In the genomic region with DNA sequence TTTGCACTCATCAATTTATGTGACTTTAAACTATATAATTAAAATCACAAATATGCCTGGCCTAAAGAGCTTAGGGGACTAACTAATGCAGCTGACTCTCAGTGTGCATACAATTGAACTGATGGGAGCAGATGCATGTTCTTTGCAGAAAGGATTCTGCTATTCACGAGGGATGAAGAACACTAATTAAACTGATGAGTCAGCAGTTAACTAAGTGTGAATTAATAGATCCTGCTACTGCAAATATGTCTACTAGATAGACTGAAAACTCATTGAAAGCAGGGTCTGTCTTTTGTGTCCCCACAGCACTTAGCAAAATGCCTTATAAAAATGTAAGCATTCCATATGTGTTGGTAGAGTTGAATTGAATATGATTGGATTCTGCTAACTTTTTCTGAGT, we compare ENCODE assay signal across 19 cellular contexts.
DNase-seq lines count a peak whose midpoint lies in the region; ATAC-seq, FAIRE-seq and TF ChIP-seq lines count a peak whose summit lies in the region.
"Had no signal": no experiment of that assay in that cellular context is flagged by ENCODE, and none has a peak within 500 bp of the region (broad histone marks: within the 10 kb centered on the region; RNA-seq: fewer than 3 reads in every experiment).

No MANE protein-coding gene starts in this region.

- no peaks in the 10 kb centered on the region for H3K27me3 ChIP-seq in H1 (replicated peaks in 1 of 4; ENCODE audit: control insufficient read depth in 3 of 4, extremely low read depth in 1 of 4, insufficient read depth in 3 of 4, low read length in 3 of 4)

- H3K18ac ChIP-seq in H1 (ENCODE audit: extremely low read depth, low read length): no peak overlapping the region

- H3K36me3 ChIP-seq in H1 (ENCODE audit: control insufficient read depth in 2 of 4, insufficient read depth in 4 of 4, low read length in 3 of 4): no peaks in the 10 kb centered on the region
- H3K36me3 ChIP-seq: HAP-1 had no signal

- TF ChIP-seq RAD21 in H1 (IDR thresholded peaks at IDR 0.05 in 1 of 2, conservative IDR thresholded peaks at IDR 0.05 in 1 of 2; ENCODE audit: low read depth in 2 of 2, low read length in 2 of 2): no peak

- POLR2A ChIA-PET in H1 (lab: Charles Lee; ENCODE audit: partially characterized antibody): no interaction called here

- no peak overlapping the region for H4K5ac ChIP-seq in H1 (ENCODE audit: insufficient read length, low read depth, low read length)

- H3K9me3 ChIP-seq in H1 (ENCODE audit: insufficient read depth in 2 of 2, low read depth in 1 of 2, low read length in 1 of 2): no peaks in the 10 kb centered on the region
- H3K9me3 ChIP-seq: HAP-1 had no signal

- no peak overlapping the region for H3K9ac ChIP-seq in H1 (replicated peaks in 1 of 4; ENCODE audit: extremely low read depth in 1 of 4, low read depth in 3 of 4, low read length in 3 of 4)

- no peaks in the 10 kb centered on the region for H3K79me1 ChIP-seq in H1 (ENCODE audit: low read depth, low read length)

- H3K23me2 ChIP-seq in H1 (ENCODE audit: low read depth, low read length): no peaks in the 10 kb centered on the region

- H3K4me3 Mint-ChIP-seq in activated T-cell treated with anti-CD3 and anti-CD28 coated beads, Interleukin-2, amount 50 U/mL, for 24 hours: no peak overlapping the region
- H3K4me3 Mint-ChIP-seq: CD4-positive, alpha-beta memory T cell had no signal

- H3K79me2 ChIP-seq in H1 (ENCODE audit: control insufficient read depth in 1 of 2, insufficient read depth in 2 of 2, low read length in 2 of 2): no peaks in the 10 kb centered on the region

- H4K8ac ChIP-seq in H1 (ENCODE audit: extremely low read depth, insufficient read depth, low read length): no peak overlapping the region

- no peak overlapping the region for H3K27ac Mint-ChIP-seq in activated T-cell treated with anti-CD3 and anti-CD28 coated beads, Interleukin-2, amount 50 U/mL, for 24 hours
- H3K27ac Mint-ChIP-seq: CD4-positive, alpha-beta memory T cell had no signal

- no peaks in the 10 kb centered on the region for H3K36me3 Mint-ChIP-seq in activated T-cell treated with anti-CD3 and anti-CD28 coated beads, Interleukin-2, amount 50 U/mL, for 24 hours (ENCODE audit: low read depth)
- H3K36me3 Mint-ChIP-seq: CD4-positive, alpha-beta memory T cell had no signal

- peak; percentile 48 for DNase-seq in NCI-H1694 treated with DMSO at 0.1 percent for 48 hours (lab: John Stamatoyannopoulos, UW)
- DNase-seq in NCI-H1694 (lab: John Stamatoyannopoulos, UW): no peak
- no peak for DNase-seq in GM19239 (ENCODE audit: insufficient read length, low spot score)
- peak; percentile 71 for DNase-seq in NCI-H69 (lab: John Stamatoyannopoulos, UW)
- no peak for DNase-seq in H1 (ENCODE audit: low read depth in 1 of 2, low spot score in 2 of 2)
- no peak for DNase-seq in activated T-cell treated with anti-CD3 and anti-CD28 coated beads, Interleukin-2, amount 50 U/mL, for 24 hours
- no peak for DNase-seq in SW480 (ENCODE audit: low spot score)
- DNase-seq: 8988T; ACHN; AML-193; CD4-positive, alpha-beta memory T cell; DND-41; EL; Kasumi-1; KBM-7 had no signal

- H3K4me1 ChIP-seq in H1 (replicated peaks in 1 of 4; ENCODE audit: control insufficient read depth in 3 of 4, insufficient read depth in 4 of 4, low read length in 3 of 4): no peaks in the 10 kb centered on the region
- H3K4me1 ChIP-seq: HAP-1 had no signal

- peaks cover 49% of the 10 kb centered on the region for H3K27me3 Mint-ChIP-seq in activated T-cell treated with anti-CD3 and anti-CD28 coated beads, Interleukin-2, amount 50 U/mL, for 24 hours

- no peak overlapping the region for H3K14ac ChIP-seq in H1 (ENCODE audit: insufficient read length)

- no peak overlapping the region for H2BK12ac ChIP-seq in H1 (ENCODE audit: low read depth, low read length)

- no peak overlapping the region for H3K27ac ChIP-seq in H1 (ENCODE audit: low read depth, low read length)
- H3K27ac ChIP-seq: C4-2B had no signal

- no peak overlapping the region for H2AFZ ChIP-seq in H1 (ENCODE audit: low read length)

- FAIRE-seq in GM19239 (lab: Jason Lieb, UNC): peak; percentile 70
- no peak for FAIRE-seq in H1 (lab: Jason Lieb, UNC)

- no peak overlapping the region for H3K4me3 ChIP-seq in H1 (ENCODE audit: extremely low read depth in 1 of 4, insufficient read depth in 2 of 4, low read depth in 3 of 4, low read length in 4 of 4)
- H3K4me3 ChIP-seq: GM12878, HAP-1 had no signal

- no peak overlapping the region for H2BK20ac ChIP-seq in H1 (ENCODE audit: low read length)

- H2BK120ac ChIP-seq in H1 (replicated peaks; ENCODE audit: low read depth, low read length): no peak overlapping the region

- H3K4ac ChIP-seq in H1 (replicated peaks; ENCODE audit: insufficient read length, low read depth, low read length): no peak overlapping the region

- no peak overlapping the region for H2BK5ac ChIP-seq in H1 (ENCODE audit: low read depth, low read length)

- no peak overlapping the region for H4K91ac ChIP-seq in H1 (replicated peaks; ENCODE audit: insufficient read length, low read length)

- H3K4me2 ChIP-seq in H1 (ENCODE audit: insufficient read depth in 1 of 2, low read depth in 2 of 2, low read length in 2 of 2): no peak overlapping the region

- H2AK5ac ChIP-seq in H1 (ENCODE audit: low read depth, low read length): no peak overlapping the region

- H3K4me1 Mint-ChIP-seq in activated T-cell treated with anti-CD3 and anti-CD28 coated beads, Interleukin-2, amount 50 U/mL, for 24 hours (ENCODE audit: low read depth): no peaks in the 10 kb centered on the region
- H3K4me1 Mint-ChIP-seq: CD4-positive, alpha-beta memory T cell had no signal

- H3K9me3 Mint-ChIP-seq in activated T-cell treated with anti-CD3 and anti-CD28 coated beads, Interleukin-2, amount 50 U/mL, for 24 hours: no peaks in the 10 kb centered on the region

- TF ChIP-seq EP300 in H1 (IDR thresholded peaks at IDR 0.05; ENCODE audit: borderline replicate concordance in 1 of 2, low read depth in 2 of 2, low read length in 2 of 2): no peak

- H3K23ac ChIP-seq in H1 (ENCODE audit: insufficient read length): no peak overlapping the region

- no peak for TF ChIP-seq POLR2A in H1 (IDR thresholded peaks at IDR 0.05; ENCODE audit: control extremely low read depth in 1 of 2, low read depth in 2 of 2, low read length in 2 of 2)

- no peaks in the 10 kb centered on the region for H4K20me1 ChIP-seq in H1 (replicated peaks in 1 of 2; ENCODE audit: control insufficient read depth in 1 of 2, insufficient read depth in 2 of 2, low read length in 2 of 2)

- CTCF ChIA-PET in H1 (lab: Charles Lee; ENCODE audit: partially characterized antibody): no interaction called here

- no peak overlapping the region for H2BK15ac ChIP-seq in H1 (ENCODE audit: low read length)

- H3K56ac ChIP-seq in H1 (replicated peaks; ENCODE audit: insufficient read length, low read depth, low read length): no peak overlapping the region

- no peak for ATAC-seq in GM21737 (IDR thresholded peaks at IDR 0.05; ENCODE audit: unreplicated experiment)

- TF ChIP-seq CTCF in H1 (IDR thresholded peaks at IDR 0.05; ENCODE audit: control extremely low read depth in 1 of 3, insufficient read depth in 1 of 3, low read depth in 1 of 3, low read length in 3 of 3): no peak

- 73% methylated on average over 1 of the region's 1 CpG; no CpG with 5 or more reads in 1 of the 2 experiments for WGBS in H1 (ENCODE audit: extremely low coverage in 1 of 2, insufficient coverage in 1 of 2, insufficient read length in 1 of 2, insufficient replicate concordance in 2 of 2, low coverage in 1 of 2, low lambda C conversion rate in 2 of 2, missing lambda C conversion rate in 1 of 2), 2 experiments

TF ChIP-seq in H1, 55 proteins besides CTCF, POLR2A, EP300 and RAD21:
- TF ChIP-seq SP4 (IDR thresholded peaks at IDR 0.05; ENCODE audit: low read length) (no peak), MAFK (IDR thresholded peaks at IDR 0.05; ENCODE audit: low read depth, low read length) (peak; percentile 92)
TF ChIP-seq in H1: peak in this region for 1.

Comparison
In these comparisons a context has a peak if more than half of its experiments do, and no peak if none do; other contexts are left out.
1. DNase-seq: peak in NCI-H1694 treated with DMSO at 0.1 percent for 48 hours (single experiment) and NCI-H69 (single experiment); none in NCI-H1694 (single experiment), GM19239 (single experiment), H1 (0 of 2), activated T-cell treated with anti-CD3 and anti-CD28 coated beads, Interleukin-2, amount 50 U/mL, for 24 hours (single experiment) and SW480 (single experiment).